ENCODE assay signal across 8 cellular contexts in genomic region chrX:123976671-123977316, GRCh38. TPM values are rescaled to one million over a fixed set of nuclear protein-coding genes. Genes with fewer than 3 reads are reported as not detected.
DNase-seq lines count a peak whose midpoint lies in the region; ATAC-seq and TF ChIP-seq lines count a peak whose summit lies in the region.

No MANE protein-coding gene starts in this region.

- no peak for DNase-seq in heart left ventricle
- DNase-seq in cardiac septum (ENCODE audit: low spot score): no peak
- peak; percentile 70 for DNase-seq in SK-MEL-5 (ENCODE audit: low read depth, low spot score)
- DNase-seq in fibroblast of villous mesenchyme (ENCODE audit: low read depth): peak; percentile 60
- DNase-seq in mesenteric fat pad (ENCODE audit: low spot score): no peak
- no peak for DNase-seq in testis

- no peaks in the 10 kb centered on the region for H3K9me3 ChIP-seq in heart left ventricle
- no peaks in the 10 kb centered on the region for H3K9me3 ChIP-seq in testis

- intact Hi-C loops in heart left ventricle (cut with DNase I): no loop called here
- intact Hi-C loops in cardiac septum (cut with DNase I): no loop called here
- intact Hi-C loops in testis (cut with DNase I; ENCODE audit: low total_unique reads): no loop called here

- H3K27me3 Mint-ChIP-seq in stimulated activated memory B cell treated with anti-CD40 and anti-IgM and Interleukin-4, amounts not matched to agents 10 μg/mL and 1 μg/mL and 100 μg/mL, for 72 hours: no peaks in the 10 kb centered on the region

- peaks cover 32% of the 10 kb centered on the region for H3K4me1 Mint-ChIP-seq in stimulated activated memory B cell treated with anti-CD40 and anti-IgM and Interleukin-4, amounts not matched to agents 10 μg/mL and 1 μg/mL and 100 μg/mL, for 72 hours

- H3K9me3 Mint-ChIP-seq in stimulated activated memory B cell treated with anti-CD40 and anti-IgM and Interleukin-4, amounts not matched to agents 10 μg/mL and 1 μg/mL and 100 μg/mL, for 72 hours: no peaks in the 10 kb centered on the region

- H3K36me3 ChIP-seq in heart left ventricle: no peaks in the 10 kb centered on the region
- H3K36me3 ChIP-seq in testis (ENCODE audit: low read depth, missing control alignments): no peaks in the 10 kb centered on the region

- TF ChIP-seq CTCF in heart left ventricle (IDR thresholded peaks at IDR 0.05) (peak in 4 of 12 donors; percentile 20 to 35 (median 24)), fibroblast of villous mesenchyme (IDR thresholded peaks at IDR 0.05; ENCODE audit: insufficient read depth, low read depth, low read length) (peak; percentile 28), testis (IDR thresholded peaks at IDR 0.05) (no peak)

- H3K36me3 Mint-ChIP-seq in stimulated activated memory B cell treated with anti-CD40 and anti-IgM and Interleukin-4, amounts not matched to agents 10 μg/mL and 1 μg/mL and 100 μg/mL, for 72 hours: no peaks in the 10 kb centered on the region

- ATAC-seq in heart left ventricle (peak in 3 of 4 donors; percentile 41 to 57 (median 54)), GM18873 (IDR thresholded peaks at IDR 0.05; ENCODE audit: low FRiP score, unreplicated experiment) (no peak)
- no peak for ATAC-seq in stimulated activated memory B cell treated with anti-CD40 and anti-IgM and Interleukin-4, amounts not matched to agents 10 μg/mL and 1 μg/mL and 100 μg/mL, for 72 hours

- H3K4me3 ChIP-seq in heart left ventricle: no peak overlapping the region
- no peak overlapping the region for H3K4me3 ChIP-seq in fibroblast of villous mesenchyme (ENCODE audit: low read depth, low read length)
- no peak overlapping the region for H3K4me3 ChIP-seq in testis

- no peak overlapping the region for H3K27ac Mint-ChIP-seq in stimulated activated memory B cell treated with anti-CD40 and anti-IgM and Interleukin-4, amounts not matched to agents 10 μg/mL and 1 μg/mL and 100 μg/mL, for 72 hours

- TF ChIP-seq POLR2A in heart left ventricle (IDR thresholded peaks at IDR 0.05) (no peak), testis (IDR thresholded peaks at IDR 0.05) (no peak)

- H3K27ac ChIP-seq in heart left ventricle: no peak overlapping the region
- H3K27ac ChIP-seq in testis: no peak overlapping the region

- in situ Hi-C loops in SK-MEL-5 (cut with HindIII; ENCODE audit: low pct_unique_long_range_greater_than_20kb, low sequenced_read_pairs): no loop called here

- H3K4me3 Mint-ChIP-seq in stimulated activated memory B cell treated with anti-CD40 and anti-IgM and Interleukin-4, amounts not matched to agents 10 μg/mL and 1 μg/mL and 100 μg/mL, for 72 hours: no peak overlapping the region

- H3K4me1 ChIP-seq in heart left ventricle (peaks cover 0 to 48% (median 15%) of the 10 kb centered on the region in 12 donors), testis (no peaks in the 10 kb centered on the region)

- 38 to 66% (median 49%) methylated on average over 1 of the region's 1 CpG for WGBS in heart left ventricle, 4 donors
- WGBS in testis, 2 donors: 42 to 70% methylated on average over 1 of the region's 1 CpG

- no peaks in the 10 kb centered on the region for H3K27me3 ChIP-seq in heart left ventricle
- no peaks in the 10 kb centered on the region for H3K27me3 ChIP-seq in testis

RNA-seq across cellular contexts. Expression of gene STAG2, which starts 15.3 kb away (rescaled TPM):
- total RNA-seq in heart left ventricle: 10 to 100 TPM; 19.8 to 42.0 (median 27.0) TPM
- polyA plus RNA-seq in heart left ventricle: 10 to 100 TPM; 10.4 to 20.8 TPM
- total RNA-seq in cardiac septum: 32.7 TPM
- total RNA-seq in SK-MEL-5 (2014; rRNA removed; shearing (Covaris generic)): 100 and 103 TPM in 2 replicates
- polyA plus RNA-seq in SK-MEL-5 (2015; cell fraction: cytosol; rRNA removed): 33.4 and 54.1 TPM in 2 replicates
- polyA plus RNA-seq in SK-MEL-5 (2015; cell fraction: nucleus; rRNA removed): 34.0 and 49.0 TPM in 2 replicates
- total RNA-seq in fibroblast of villous mesenchyme: 56.7 and 57.4 TPM in 2 replicates
- total RNA-seq in mesenteric fat pad: 52.0 TPM
- total RNA-seq in testis: 10 to 100 TPM; 17.6 to 26.7 TPM
- 9.4 TPM for polyA plus RNA-seq in testis (ENCODE audit: insufficient read depth, low read depth, low replicate concordance)

Comparison
In these comparisons a context has a peak if more than half of its experiments do, and no peak if none do; other contexts are left out.
1. ATAC-seq: peak in heart left ventricle (3 of 4); none in stimulated activated memory B cell treated with anti-CD40 and anti-IgM and Interleukin-4, amounts not matched to agents 10 μg/mL and 1 μg/mL and 100 μg/mL, for 72 hours (single experiment) and GM18873 (single experiment).
2. DNase-seq: peak in SK-MEL-5 (single experiment) and fibroblast of villous mesenchyme (single experiment); none in heart left ventricle (0 of 5), cardiac septum (single experiment), mesenteric fat pad (single experiment) and testis (single experiment).